27 cellular contexts compared by ENCODE assay signal in the genomic region with DNA sequence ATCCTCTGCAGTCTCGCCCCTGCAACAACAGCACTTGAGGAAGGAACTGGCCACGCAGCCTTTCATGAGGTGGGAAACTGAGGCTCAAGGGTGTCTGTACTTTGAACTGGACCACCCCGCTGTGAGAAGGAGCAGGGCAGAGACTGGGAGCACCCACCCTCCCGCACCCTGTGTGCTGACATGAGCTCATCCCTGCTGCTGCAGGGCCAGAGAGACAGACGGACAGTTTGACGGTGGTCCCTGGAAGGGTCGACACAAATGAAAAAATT. TPM values are rescaled to one million over a fixed set of nuclear protein-coding genes. Genes with fewer than 3 reads are reported as not detected.
"Had no signal": no experiment of that assay in that cellular context is flagged by ENCODE, and none has a peak within 500 bp of the region (broad histone marks: within the 10 kb centered on the region; RNA-seq: fewer than 3 reads in every experiment).

No MANE protein-coding gene starts in this region.

- H2AFZ ChIP-seq: hepatocyte, neural progenitor cell had no signal

- H3K27me3 ChIP-seq: hepatocyte, neural progenitor cell, ovary, right atrium auricular region, testis, thyroid gland, upper lobe of left lung, vagina had no signal

- H3K9ac ChIP-seq: neural progenitor cell had no signal

- H3K4me2 ChIP-seq: hepatocyte, neural progenitor cell had no signal

- H3K27ac ChIP-seq: hepatocyte, lower lobe of right lung, neural progenitor cell, ovary, right atrium auricular region, skin epidermis, stomach, testis, thyroid gland, transverse colon, upper lobe of left lung, vagina had no signal

- H3K4me1 ChIP-seq: right atrium auricular region, vagina had no signal

- H3K9me3 ChIP-seq: lower lobe of right lung, ovary, right atrium auricular region, stomach, testis, thyroid gland, transverse colon, upper lobe of left lung, vagina had no signal

- ATAC-seq: left lobe of liver; lower lobe of right lung; natural killer cell; sciatic nerve; stimulated activated naive B cell treated with anti-CD40 and anti-IgM and Interleukin-4, amounts not matched to agents 10 μg/mL and 1 μg/mL and 100 μg/mL, for 72 hours; stimulated activated naive CD8-positive, alpha-beta T cell treated with anti-CD3 and anti-CD28 coated beads, Interleukin-15, Interleukin-2, amounts not matched to agents 100 U/mL and 50 U/mL, for 24 hours had no signal

- H3K36me3 ChIP-seq: lower lobe of right lung, neural progenitor cell, ovary, right atrium auricular region, stomach, thyroid gland, transverse colon, upper lobe of left lung, vagina had no signal

- H3K4me3 ChIP-seq: hepatocyte, lower lobe of right lung, neural progenitor cell, ovary, right atrium auricular region, skin epidermis, stomach, testis, thyroid gland, transverse colon, upper lobe of left lung, vagina had no signal

- H3K79me2 ChIP-seq: hepatocyte had no signal

- DNase-seq: islet precursor cell; lower lobe of right lung; mammary epithelial cell; mesenchymal stem cell; naive B cell; natural killer cell; nephron progenitor cell; ovary; stimulated activated CD4-positive, alpha-beta T cell treated with anti-CD3 and anti-CD28 coated beads, Interleukin-12 subunit alpha, Interleukin-12 subunit beta, amount 100 ng/mL, for 4 hours; stimulated activated CD4-positive, alpha-beta T cell treated with anti-CD3 and anti-CD28 coated beads, Interleukin-15, amount 100 ng/mL, for 24 hours; stimulated activated CD4-positive, alpha-beta T cell treated with anti-CD3 and anti-CD28 coated beads, Interleukin-2, amount 100 ng/mL, for 24 hours; stimulated activated CD4-positive, alpha-beta T cell treated with anti-CD3 and anti-CD28 coated beads, Interleukin-4, amount 100 ng/mL, for 1 hour; stimulated activated naive B cell treated with anti-CD40 and anti-IgM and Interleukin-4, amounts not matched to agents 10 μg/mL and 1 μg/mL and 100 μg/mL, for 72 hours; stimulated activated naive CD8-positive, alpha-beta T cell treated with anti-CD3 and anti-CD28 coated beads, Interleukin-15, Interleukin-2, amounts not matched to agents 100 U/mL and 50 U/mL, for 24 hours; stomach; testis; thyroid gland; transverse colon had no signal

RNA-seq across cellular contexts. Expression of a gene that starts 37.5 kb away (rescaled TPM):
- total RNA-seq: mononuclear cell had no signal
